In the genomic region with DNA sequence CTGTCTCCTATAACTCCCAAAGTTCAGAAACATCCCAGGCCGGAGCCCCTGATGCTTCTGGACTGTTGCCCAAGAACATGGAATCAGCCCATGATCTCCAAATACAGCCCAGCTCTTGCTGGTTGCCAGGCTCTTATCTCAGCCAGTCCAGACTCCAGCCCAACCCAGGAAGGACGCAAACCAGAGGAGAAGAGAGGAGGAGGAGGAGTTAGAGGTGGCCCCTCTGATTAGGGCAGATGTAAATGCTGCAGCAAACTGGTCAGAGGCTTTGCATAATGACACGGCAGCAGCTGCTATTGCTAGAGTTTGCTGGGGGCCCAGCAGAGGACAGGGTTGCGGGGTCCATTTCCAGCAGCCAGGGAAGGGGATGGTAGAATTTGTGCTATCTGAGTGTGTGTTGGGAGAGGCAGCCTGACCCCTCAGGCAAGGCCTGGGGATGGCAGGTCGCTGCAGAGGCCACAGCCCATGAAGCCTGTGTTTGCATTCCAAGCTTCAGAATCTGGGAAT, we compare ENCODE assay signal across 14 cellular contexts. TPM values are rescaled to one million over a fixed set of nuclear protein-coding genes. Genes with fewer than 3 reads are reported as not detected.
A peak's percentile ranks its signal among the peaks of the same experiment; 100 is the strongest.
DNase-seq lines count a peak whose midpoint lies in the region; ATAC-seq, FAIRE-seq and TF ChIP-seq lines count a peak whose summit lies in the region.
"Had no signal": no experiment of that assay in that cellular context is flagged by ENCODE, and none has a peak within 500 bp of the region (broad histone marks: within the 10 kb centered on the region; RNA-seq: fewer than 3 reads in every experiment).

No MANE protein-coding gene starts in this region.

- no peaks in the 10 kb centered on the region for H3K9me2 ChIP-seq in OCI-LY1 (ENCODE audit: low read depth, low read length)

- no peak for TF ChIP-seq POLR2A in GM12891 (IDR thresholded peaks at IDR 0.05; ENCODE audit: low read depth, low read length)
- no peak for TF ChIP-seq POLR2A in upper lobe of left lung (IDR thresholded peaks at IDR 0.05)

- peak overlapping the region; percentile 95 to 98 (median 97) for H3K27ac Mint-ChIP-seq in nephron
- H3K27ac Mint-ChIP-seq: activated CD4-positive, alpha-beta T cell treated with anti-CD3 and anti-CD28 coated beads, Interleukin-2, amount 10 ng/mL, durations not matched to agents 24 days and 14 days; T-helper 1 cell treated with Interleukin-12 subunit alpha and Interleukin-12 subunit beta and Interleukin-4 antibody, amounts not matched to agents 30 μg/mL and 1 μg/mL, for 36 hours had no signal

- H3K4me3 ChIP-seq in OCI-LY1 (ENCODE audit: low read depth, low read length, poor library complexity, severe bottlenecking), result peak overlapping the region; percentile 10
- no peak overlapping the region for H3K4me3 ChIP-seq in upper lobe of left lung

- H3K9me3 ChIP-seq in OCI-LY1 (ENCODE audit: low read length) (no peaks in the 10 kb centered on the region), upper lobe of left lung (no peaks in the 10 kb centered on the region)

- H3K27me3 Mint-ChIP-seq in nephron (ENCODE audit: low read depth), result no peaks in the 10 kb centered on the region
- H3K27me3 Mint-ChIP-seq: activated CD4-positive, alpha-beta T cell treated with anti-CD3 and anti-CD28 coated beads, Interleukin-2, amount 10 ng/mL, durations not matched to agents 24 days and 14 days had no signal

- ATAC-seq in upper lobe of left lung (ENCODE audit: low FRiP score in 2 of 2), result no peak
- ATAC-seq in GM18511 (IDR thresholded peaks at IDR 0.05; ENCODE audit: unreplicated experiment), result no peak
- no peak for ATAC-seq in GM19023 (IDR thresholded peaks at IDR 0.05; ENCODE audit: unreplicated experiment)
- ATAC-seq: activated T-cell treated with anti-CD3 and anti-CD28 coated beads, Interleukin-2, amount 50 U/mL, for 4 hours had no signal

- peak; percentile 90 for FAIRE-seq in GM12891 (lab: Jason Lieb, UNC)
- FAIRE-seq: D721Med had no signal

- H3K27ac ChIP-seq in OCI-LY1 (ENCODE audit: low read depth, low read length, poor library complexity, severe bottlenecking) (peak overlapping the region; percentile 67), upper lobe of left lung (peak overlapping the region in 1 of 4 donors; percentile 46)

- no peaks in the 10 kb centered on the region for H4K20me1 ChIP-seq in OCI-LY1 (ENCODE audit: insufficient read depth, low read length)

- no peak overlapping the region for H2AFZ ChIP-seq in OCI-LY1 (ENCODE audit: low read length)

- peak overlapping the region; percentile 18; the same call in 1 of the 2 replicates for H3K9ac ChIP-seq in OCI-LY1 (ENCODE audit: low read length)

- H3K4me1 ChIP-seq in OCI-LY1 (ENCODE audit: insufficient read depth, low read length, severe bottlenecking) (peaks cover 26% of the 10 kb centered on the region), upper lobe of left lung (peaks cover 0 to under 1% (median 0%) of the 10 kb centered on the region in 4 donors)

- no peak for TF ChIP-seq EP300 in upper lobe of left lung (IDR thresholded peaks at IDR 0.05)

- DNase-seq in GM12891 (ENCODE audit: insufficient read length, low spot score) (no peak), ecto neural progenitor cell (ENCODE audit: low spot score) (peak; percentile 54), upper lobe of left lung (no peak)
- no peak for DNase-seq in effector CD4-positive, alpha-beta T cell
- DNase-seq: activated CD4-positive, alpha-beta T cell treated with anti-CD3 and anti-CD28 coated beads, Interleukin-2, amount 10 ng/mL, durations not matched to agents 24 days and 14 days; activated T-cell treated with anti-CD3 and anti-CD28 coated beads, Interleukin-2, amount 50 U/mL, for 4 hours; NCI-H1694 treated with DMSO at 0.1 percent for 48 hours; RPMI8226 had no signal

- no peaks in the 10 kb centered on the region for H3K36me3 ChIP-seq in OCI-LY1 (ENCODE audit: insufficient read depth, low read length)
- H3K36me3 ChIP-seq in upper lobe of left lung, result no peaks in the 10 kb centered on the region

- H3K27me3 ChIP-seq in OCI-LY1 (ENCODE audit: insufficient read depth, low read length) (no peaks in the 10 kb centered on the region), upper lobe of left lung (no peaks in the 10 kb centered on the region)

- 40 to 55% methylated on average over 1 to 5 of the region's 5 CpGs for WGBS in upper lobe of left lung, 2 donors

- peaks cover 21% of the 10 kb centered on the region for H3K4me1 Mint-ChIP-seq in nephron

- TF ChIP-seq CTCF in OCI-LY1 (IDR thresholded peaks at IDR 0.05; ENCODE audit: low read length) (no peak), nephron (IDR thresholded peaks at IDR 0.05; ENCODE audit: unreplicated experiment in 3 of 3) (no peak), upper lobe of left lung (IDR thresholded peaks at IDR 0.05) (no peak)

- peaks cover 4% of the 10 kb centered on the region for H3K9me3 Mint-ChIP-seq in nephron
- H3K9me3 Mint-ChIP-seq: activated CD4-positive, alpha-beta T cell treated with anti-CD3 and anti-CD28 coated beads, Interleukin-2, amount 10 ng/mL, durations not matched to agents 24 days and 14 days; activated T-cell treated with anti-CD3 and anti-CD28 coated beads, Interleukin-2, amount 50 U/mL, for 4 hours; T-helper 1 cell treated with Interleukin-12 subunit alpha and Interleukin-12 subunit beta and Interleukin-4 antibody, amounts not matched to agents 30 μg/mL and 1 μg/mL, for 36 hours had no signal

- H3K4me2 ChIP-seq in OCI-LY1 (ENCODE audit: low read length), result no peak overlapping the region; the same call in 1 of the 2 replicates

- peak overlapping the region; percentile 46 to 74 (median 72) for H3K4me3 Mint-ChIP-seq in nephron
- H3K4me3 Mint-ChIP-seq: activated CD4-positive, alpha-beta T cell treated with anti-CD3 and anti-CD28 coated beads, Interleukin-2, amount 10 ng/mL, durations not matched to agents 24 days and 14 days; activated T-cell treated with anti-CD3 and anti-CD28 coated beads, Interleukin-2, amount 50 U/mL, for 4 hours; T-helper 1 cell treated with Interleukin-12 subunit alpha and Interleukin-12 subunit beta and Interleukin-4 antibody, amounts not matched to agents 30 μg/mL and 1 μg/mL, for 36 hours had no signal

- H3F3A ChIP-seq in OCI-LY1 (ENCODE audit: insufficient read depth, low read length), result no peaks in the 10 kb centered on the region

- no peaks in the 10 kb centered on the region for H3K36me3 Mint-ChIP-seq in nephron (ENCODE audit: low read depth)

- peaks cover 4% of the 10 kb centered on the region; the same call in 1 of the 2 replicates for H3K79me2 ChIP-seq in OCI-LY1 (ENCODE audit: insufficient read depth, low read length)

TF ChIP-seq in GM12891, 5 proteins besides CTCF, POLR2A, EP300 and RAD21:
- peak; percentile 83; the same call in 1 of the 2 replicates for TF ChIP-seq POU2F2 (IDR thresholded peaks at IDR 0.05; ENCODE audit: low read depth, low read length)
- no peak for TF ChIP-seq POLR2AphosphoS5 (IDR thresholded peaks at IDR 0.05; ENCODE audit: low read depth, low read length)
- TF ChIP-seq SPI1 (IDR thresholded peaks at IDR 0.05; ENCODE audit: low read depth, low read length), result no peak
- no peak for TF ChIP-seq PAX5 (IDR thresholded peaks at IDR 0.05; ENCODE audit: insufficient read depth, low read length, severe bottlenecking)

RNA-seq across cellular contexts. Expression of gene OTUD5, which starts 4.2 kb away (rescaled TPM):
- polyA plus RNA-seq in GM12891 (2012; ENCODE audit: low read depth, missing spikeins), result 51.3 TPM
- 100 to 1,000 TPM in 1 of 6 donors, 10 to 100 TPM in 5; 40.1 to 101 (median 49.6) TPM for total RNA-seq in upper lobe of left lung

RNA-seq across cellular contexts. Expression of gene KCND1, which starts 10.0 kb away (rescaled TPM):
- 0.86 TPM for polyA plus RNA-seq in GM12891 (2012; ENCODE audit: low read depth, missing spikeins)
- 1 to 10 TPM in 3 of 6 donors, under 1 TPM in 3; 0.61 to 3.1 (median 1.2) TPM for total RNA-seq in upper lobe of left lung

RNA-seq across cellular contexts. Expression of gene GRIPAP1, which starts 40.4 kb away (rescaled TPM):
- polyA plus RNA-seq in GM12891 (2012; ENCODE audit: low read depth, missing spikeins), result 34.4 TPM
- 100 to 1,000 TPM in 1 of 6 donors, 10 to 100 TPM in 5; 37.5 to 140 (median 50.8) TPM for total RNA-seq in upper lobe of left lung

RNA-seq across cellular contexts. Expression of gene PIM2, which starts 42.8 kb away (rescaled TPM):
- 92.2 TPM for polyA plus RNA-seq in GM12891 (2012; ENCODE audit: low read depth, missing spikeins)
- total RNA-seq in upper lobe of left lung, result 10 to 100 TPM; 16.3 to 36.1 (median 26.2) TPM

RNA-seq across cellular contexts. Expression of gene SLC35A2, which starts 50.2 kb away (rescaled TPM):
- 13.9 TPM for polyA plus RNA-seq in GM12891 (2012; ENCODE audit: low read depth, missing spikeins)
- total RNA-seq in upper lobe of left lung, result 10 to 100 TPM in 5 of 6 donors, 1 to 10 TPM in 1; 5.2 to 32.0 (median 23.3) TPM
